Comparison of ENCODE assay signal across 14 cellular contexts in the genomic region with DNA sequence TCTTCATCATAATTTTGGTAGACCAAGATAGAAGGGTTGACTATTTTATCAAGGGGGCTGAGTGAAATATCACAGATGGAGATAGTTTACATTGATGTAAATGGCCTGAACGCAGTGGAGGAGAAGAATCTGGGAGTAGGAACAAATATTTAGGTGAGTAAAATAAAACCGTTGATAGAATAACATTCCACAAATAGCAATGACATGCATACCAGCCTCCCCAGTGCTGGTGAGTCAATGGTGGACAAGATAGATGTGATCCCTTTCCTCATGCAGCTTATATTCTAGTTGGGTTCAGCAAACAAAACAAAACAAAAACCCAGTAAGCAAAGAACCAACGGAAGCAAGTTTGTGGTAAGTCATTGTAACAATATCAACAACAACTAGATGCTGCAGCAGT.
DNase-seq lines count a peak whose midpoint lies in the region; ATAC-seq and TF ChIP-seq lines count a peak whose summit lies in the region.
"Had no signal": no experiment of that assay in that cellular context is flagged by ENCODE, and none has a peak within 500 bp of the region (broad histone marks: within the 10 kb centered on the region; RNA-seq: fewer than 3 reads in every experiment).

No MANE protein-coding gene starts in this region.

- TF ChIP-seq CTCF in choroid plexus epithelial cell (conservative IDR thresholded peaks at IDR 0.05; ENCODE audit: low read depth, low read length) = no peak
- TF ChIP-seq CTCF in GM20000 (IDR thresholded peaks at IDR 0.05; ENCODE audit: extremely low read depth, missing control alignments) = no peak

- H3K4me3 ChIP-seq in choroid plexus epithelial cell (ENCODE audit: low read depth, low read length) = no peak overlapping the region
- H3K4me3 ChIP-seq: A549, BLaER1, K562 had no signal

- no peak for ATAC-seq in GM18517 (IDR thresholded peaks at IDR 0.05; ENCODE audit: unreplicated experiment)
- ATAC-seq: A549, K562 had no signal

- DNase-seq in ELR (ENCODE audit: low read depth) (peak; percentile 20), amniotic epithelial cell (ENCODE audit: low read depth) (peak; percentile 37), choroid plexus epithelial cell (ENCODE audit: low read depth) (peak; percentile 23), retina (no peak), GM20000 (ENCODE audit: low spot score) (no peak), GM19238 (ENCODE audit: insufficient read length, low spot score) (no peak)
- DNase-seq: CD4-positive, alpha-beta memory T cell; DMS153; DMS79; H9 had no signal

Comparison
In these comparisons a context has a peak if more than half of its experiments do, and no peak if none do; other contexts are left out.
1. DNase-seq: peak in ELR (single experiment), amniotic epithelial cell (single experiment) and choroid plexus epithelial cell (single experiment); none in retina (single experiment), GM20000 (single experiment) and GM19238 (single experiment).